Comparison of ENCODE assay signal across 2 cellular contexts in genomic region chr22:35455529-35455928, GRCh38.
TF ChIP-seq lines count a peak whose summit lies in the region.

No MANE protein-coding gene starts in this region.

TF ChIP-seq in HepG2, 621 proteins besides CTCF, POLR2A, EP300 and RAD21:
- no peak for TF ChIP-seq ZNF329 (CRISPR knock-in tag; IDR thresholded peaks at IDR 0.05; ENCODE audit: low read depth)
- 0 out of 2 replicates have a peak, but pooled peaks have one; percentile 23 for TF ChIP-seq CEBPB (IDR thresholded peaks at IDR 0.05; ENCODE audit: borderline replicate concordance, low read depth, low read length)

TF ChIP-seq in H1, 55 proteins besides CTCF, POLR2A, EP300 and RAD21:
- peak; percentile 30; the same call in 1 of the 2 replicates for TF ChIP-seq CEBPB (IDR thresholded peaks at IDR 0.05; ENCODE audit: low read depth, low read length)
- no peak for TF ChIP-seq GTF2F1 (IDR thresholded peaks at IDR 0.05; ENCODE audit: borderline replicate concordance, low read depth, low read length)
